30 cellular contexts compared by ENCODE assay signal in the genomic region with DNA sequence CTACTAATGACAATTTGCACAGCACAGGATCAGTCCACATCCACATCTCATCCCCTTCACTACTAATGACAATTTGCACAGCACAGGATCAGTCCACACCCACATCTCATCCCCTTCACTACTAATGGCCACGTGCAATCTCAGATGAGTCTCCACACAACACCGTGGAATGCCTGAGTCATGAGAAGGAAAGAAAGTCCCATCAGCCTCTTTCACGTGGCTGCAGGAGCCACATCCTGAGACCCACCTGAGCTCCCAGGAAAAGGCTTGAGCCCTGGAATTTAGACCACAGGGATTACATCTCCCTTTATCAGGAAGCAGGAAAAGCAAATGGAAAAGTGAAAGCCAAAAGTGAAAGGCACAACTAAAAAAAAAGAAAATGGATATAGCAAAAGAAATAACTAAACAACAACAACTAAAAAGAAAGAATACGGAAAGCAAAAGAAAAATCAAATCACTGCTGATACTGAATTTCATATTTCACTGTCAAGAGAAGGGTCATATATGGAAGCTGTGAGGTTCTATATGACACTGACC.
"Had no signal": no experiment of that assay in that cellular context is flagged by ENCODE, and none has a peak within 500 bp of the region (broad histone marks: within the 10 kb centered on the region; RNA-seq: fewer than 3 reads in every experiment).

No MANE protein-coding gene starts in this region.

- H3K36me3 Mint-ChIP-seq: activated CD4-positive, alpha-beta memory T cell treated with anti-CD3 and anti-CD28 coated beads for 36 hours; activated naive CD4-positive, alpha-beta T cell treated with anti-CD3 and anti-CD28 coated beads, Interleukin-2, amount 10 ng/mL, durations not matched to agents 7 days and 5 days; activated naive CD8-positive, alpha-beta T cell treated with anti-CD3 and anti-CD28 coated beads for 36 hours had no signal

- H3K36me3 ChIP-seq: brain microvascular endothelial cell had no signal

- H3K4me1 Mint-ChIP-seq: activated naive CD4-positive, alpha-beta T cell treated with anti-CD3 and anti-CD28 coated beads, Interleukin-2, amount 10 ng/mL, durations not matched to agents 7 days and 5 days; activated naive CD8-positive, alpha-beta T cell treated with anti-CD3 and anti-CD28 coated beads for 36 hours had no signal

- H3K27ac ChIP-seq: brain microvascular endothelial cell, coronary artery, RWPE1, VCaP had no signal

- ATAC-seq: Panc1 had no signal

- H3K4me3 Mint-ChIP-seq: activated CD4-positive, alpha-beta memory T cell treated with anti-CD3 and anti-CD28 coated beads for 36 hours; activated CD4-positive, alpha-beta T cell treated with anti-CD3 and anti-CD28 coated beads, Interleukin-2, amount 10 ng/mL, durations not matched to agents 7 days and 5 days; activated naive CD4-positive, alpha-beta T cell treated with anti-CD3 and anti-CD28 coated beads, Interleukin-2, amount 10 ng/mL, durations not matched to agents 7 days and 5 days; activated naive CD8-positive, alpha-beta T cell treated with anti-CD3 and anti-CD28 coated beads for 36 hours had no signal

- H3K27me3 ChIP-seq: brain microvascular endothelial cell had no signal

- H3K4me3 ChIP-seq: coronary artery had no signal

- H3K27ac Mint-ChIP-seq: activated CD4-positive, alpha-beta memory T cell treated with anti-CD3 and anti-CD28 coated beads for 36 hours; activated CD4-positive, alpha-beta T cell treated with anti-CD3 and anti-CD28 coated beads, Interleukin-2, amount 10 ng/mL, durations not matched to agents 7 days and 5 days; activated naive CD4-positive, alpha-beta T cell treated with anti-CD3 and anti-CD28 coated beads, Interleukin-2, amount 10 ng/mL, durations not matched to agents 7 days and 5 days; activated naive CD8-positive, alpha-beta T cell treated with anti-CD3 and anti-CD28 coated beads for 36 hours; activated T-helper 2 cell treated with anti-CD3 and anti-CD28 coated beads, Interferon-gamma antibody, Interleukin-2, Interleukin-4, amounts not matched to agents 10 μg/mL and 5 μg/mL and 100 μg/mL, durations not matched to agents 14 hours and 24 hours and 36 hours had no signal

- DNase-seq: activated CD4-positive, alpha-beta memory T cell treated with anti-CD3 and anti-CD28 coated beads for 36 hours; activated CD4-positive, alpha-beta T cell treated with anti-CD3 and anti-CD28 coated beads, Interleukin-2, amount 10 ng/mL, durations not matched to agents 7 days and 5 days; activated CD4-positive, CD25-positive, alpha-beta regulatory T cell; activated CD8-positive, alpha-beta memory T cell treated with anti-CD3 and anti-CD28 coated beads for 24 hours; activated gamma-delta T cell treated with Interleukin-2 at 50 U/mL for 16 hours; activated naive CD4-positive, alpha-beta T cell treated with anti-CD3 and anti-CD28 coated beads, Interleukin-2, amount 10 ng/mL, durations not matched to agents 7 days and 5 days; activated naive CD8-positive, alpha-beta T cell treated with anti-CD3 and anti-CD28 coated beads for 36 hours; activated T-cell treated with anti-CD3 and anti-CD28 coated beads for 4 hours; activated T-cell treated with anti-CD3 and anti-CD28 coated beads, Interleukin-2, amount 50 U/mL, for 48 hours; brain microvascular endothelial cell; caudate nucleus; Karpas-422; NCI-H1092; NCI-H1417; NCI-H1930; NCI-H2171 treated with DMSO at 0.1 percent for 48 hours; NCI-H226; NCI-H510A; NCI-H526 treated with DMSO at 0.1 percent for 48 hours; NCI-H82; NK-92 treated with Interleukin-12 subunit alpha and Interleukin-12 subunit beta, amount 100 ng/mL, for 24 hours; OCI-M1; SHP77 treated with DMSO at 0.1 percent for 48 hours; T-helper 2 cell; T1000 had no signal
